In the genomic region with DNA sequence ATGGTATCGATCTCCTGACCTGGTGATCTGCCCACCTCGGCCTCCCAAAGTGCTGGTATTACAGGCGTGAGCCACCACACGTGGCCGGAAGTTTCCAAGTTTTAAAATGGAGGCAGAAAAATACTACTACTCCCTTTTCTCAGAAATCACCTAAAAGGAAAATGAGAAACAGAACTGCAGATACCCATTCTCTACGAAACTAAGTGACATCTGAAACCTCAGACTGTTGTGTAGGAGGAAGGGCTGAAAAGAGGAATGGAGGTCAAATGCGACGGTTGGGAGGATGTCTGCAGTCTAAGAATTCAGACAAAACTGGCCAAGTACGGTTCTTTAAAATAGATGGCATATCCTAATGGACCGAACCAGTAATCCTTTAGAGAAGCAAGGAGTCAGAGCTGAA, we compare ENCODE assay signal across 15 cellular contexts. TPM values are rescaled to one million over a fixed set of nuclear protein-coding genes. Genes with fewer than 3 reads are reported as not detected.
"Had no signal": no experiment of that assay in that cellular context is flagged by ENCODE, and none has a peak within 500 bp of the region (broad histone marks: within the 10 kb centered on the region; RNA-seq: fewer than 3 reads in every experiment).

No MANE protein-coding gene starts in this region.

- H3K9me3 Mint-ChIP-seq: naive thymus-derived CD8-positive, alpha-beta T cell had no signal

- DNase-seq: activated CD4-positive, alpha-beta T cell treated with anti-CD3 and anti-CD28 coated beads for 4 hours; caudate nucleus; colonic mucosa; gastrocnemius medialis; heart right ventricle; mammary epithelial cell; naive thymus-derived CD8-positive, alpha-beta T cell; retina; stimulated activated CD4-positive, alpha-beta T cell treated with anti-CD3 and anti-CD28 coated beads, Interleukin-15, amount 100 ng/mL, for 24 hours; stimulated activated CD4-positive, alpha-beta T cell treated with anti-CD3 and anti-CD28 coated beads, Interleukin-4, amount 100 ng/mL, for 24 hours; T1000 had no signal

- H3K4me1 ChIP-seq: colonic mucosa, gastrocnemius medialis, heart right ventricle had no signal

- H3K9me3 ChIP-seq: colonic mucosa, gastrocnemius medialis, heart right ventricle, neutrophil had no signal

- H3K36me3 ChIP-seq: colonic mucosa had no signal

- H3K27me3 Mint-ChIP-seq: naive thymus-derived CD8-positive, alpha-beta T cell had no signal

- H3K4me3 Mint-ChIP-seq: naive thymus-derived CD8-positive, alpha-beta T cell had no signal

- H3K27me3 ChIP-seq: colonic mucosa, gastrocnemius medialis, heart right ventricle, neutrophil had no signal

- H3K4me3 ChIP-seq: colonic mucosa, gastrocnemius medialis, heart right ventricle had no signal

- ATAC-seq: gastrocnemius medialis; heart right ventricle; left lobe of liver; naive thymus-derived CD8-positive, alpha-beta T cell had no signal

- H3K27ac ChIP-seq: colonic mucosa, epithelial cell of prostate, gastrocnemius medialis, heart right ventricle, neutrophil, VCaP had no signal

RNA-seq across cellular contexts. Expression of a gene that starts 24.2 kb away (rescaled TPM):
- total RNA-seq: mammary epithelial cell had no signal
